In the genomic region with DNA sequence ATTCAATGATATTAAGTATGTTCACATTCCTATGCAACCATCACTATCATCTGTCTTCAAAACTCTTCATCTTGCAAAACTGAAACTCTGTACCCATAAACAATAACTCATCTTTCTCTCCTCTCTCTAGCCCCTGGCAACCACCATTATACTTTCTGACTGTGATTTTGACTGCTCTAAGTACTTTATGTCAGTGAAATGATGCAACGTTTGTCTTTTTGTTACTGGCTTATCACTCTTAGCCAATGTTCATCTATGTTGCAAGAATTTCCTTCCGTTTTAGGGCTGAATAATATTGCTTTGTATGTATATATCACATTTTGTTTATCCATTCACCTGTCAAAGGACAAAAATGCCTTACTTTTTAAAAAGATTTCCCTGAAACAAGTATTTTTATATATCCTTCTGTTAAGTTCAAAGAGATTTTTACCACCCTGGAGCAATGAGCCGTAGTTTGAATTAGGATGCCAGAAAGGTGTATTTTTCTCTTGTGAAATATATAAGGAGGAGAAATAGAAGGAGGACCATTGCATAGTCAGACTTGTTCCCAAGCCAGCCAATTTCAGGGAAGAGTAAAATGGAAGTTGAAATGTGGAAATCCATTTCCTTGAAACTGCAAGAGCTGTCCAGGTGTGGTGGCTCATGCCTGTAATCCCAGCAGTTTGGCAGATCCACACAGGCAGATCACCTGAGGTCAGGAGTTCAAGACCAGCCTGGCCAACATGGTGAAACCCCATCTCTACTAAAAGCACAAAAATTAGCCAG, we compare ENCODE assay signal across 13 cellular contexts. TPM values are rescaled to one million over a fixed set of nuclear protein-coding genes. Genes with fewer than 3 reads are reported as not detected.
DNase-seq lines count a peak whose midpoint lies in the region; ATAC-seq, FAIRE-seq and TF ChIP-seq lines count a peak whose summit lies in the region.
"Had no signal": no experiment of that assay in that cellular context is flagged by ENCODE, and none has a peak within 500 bp of the region (broad histone marks: within the 10 kb centered on the region; RNA-seq: fewer than 3 reads in every experiment).

No MANE protein-coding gene starts in this region.

- in situ Hi-C loops in K562 (cut with MboI), result no loop called here

- TF ChIP-seq RAD21 in K562 (CRISPR knock-in tag; conservative IDR thresholded peaks at IDR 0.05 in 1 of 2, IDR thresholded peaks at IDR 0.05 in 1 of 2), result no peak

- no peak for TF ChIP-seq CTCF in K562 (IDR thresholded peaks at IDR 0.05 in 2 of 3, conservative IDR thresholded peaks at IDR 0.05 in 1 of 3; ENCODE audit: insufficient read depth in 2 of 3, low read depth in 1 of 3, low read length in 3 of 3)
- no peak for TF ChIP-seq CTCF in omental fat pad (IDR thresholded peaks at IDR 0.05)
- TF ChIP-seq CTCF in psoas muscle (IDR thresholded peaks at IDR 0.05), result no peak

- H3K9me1 ChIP-seq in K562 (ENCODE audit: control insufficient read depth, insufficient read depth, low read length), result no peaks in the 10 kb centered on the region

- no peaks in the 10 kb centered on the region; the same call in none of the 2 replicates for H3K9me3 ChIP-seq in K562 (replicated peaks; ENCODE audit: control insufficient read depth, insufficient read depth, low read depth, low read length)
- no peaks in the 10 kb centered on the region for H3K9me3 ChIP-seq in psoas muscle

- no TSS peak for BruUV-seq in K562 (replicated peaks; lab: Mats Ljungman, UMichigan)

- peaks cover 6% of the 10 kb centered on the region for H3K36me3 Mint-ChIP-seq in activated CD8-positive, alpha-beta memory T cell treated with anti-CD3 and anti-CD28 coated beads, Interleukin-2, amount 10 ng/mL, durations not matched to agents 7 days and 5 days

- H3K27me3 ChIP-seq in K562 (ENCODE audit: control insufficient read depth in 2 of 2, insufficient read depth in 2 of 2, low read length in 2 of 2) (no peaks in the 10 kb centered on the region), psoas muscle (ENCODE audit: insufficient read depth in 3 of 3, low read length in 2 of 3) (peaks cover 0 to 13% (median 2%) of the 10 kb centered on the region in 3 donors)

- peak overlapping the region; percentile 26; the same call in 1 of the 2 replicates for H2AFZ ChIP-seq in K562 (ENCODE audit: low read depth, low read length)

- peak overlapping the region; percentile 40 for H3K4me3 Mint-ChIP-seq in activated CD8-positive, alpha-beta memory T cell treated with anti-CD3 and anti-CD28 coated beads, Interleukin-2, amount 10 ng/mL, durations not matched to agents 7 days and 5 days

- peak; percentile 59 for FAIRE-seq in K562 (lab: Jason Lieb, UNC)
- FAIRE-seq: endometrium had no signal

- CTCF ChIA-PET in activated CD8-positive, alpha-beta memory T cell treated with anti-CD3 and anti-CD28 coated beads, Interleukin-2, amount 10 ng/mL, durations not matched to agents 7 days and 5 days (lab: Charles Lee), result interaction anchor here (1.5 kb wide), 1 partner anchor 17 kb away, joined by 3 read pairs; no protein-coding TSS in a partner anchor
- CTCF ChIA-PET in K562 (lab: Yijun Ruan, JAX; ENCODE audit: low intra/inter-chr PET ratio), result interaction anchor here (0.7 kb wide), 1 partner anchor 1819 kb away, joined by 3 read pairs; no protein-coding TSS in a partner anchor

- 26% methylated on average over 3 of the region's 3 CpGs for WGBS in K562 (ENCODE audit: insufficient coverage, low coverage, missing lambda C conversion rate)
- 75 to 84% (median 78%) methylated on average over 3 of the region's 3 CpGs for WGBS in psoas muscle, 3 donors

- H3K4me1 ChIP-seq in K562 (replicated peaks in 1 of 2; ENCODE audit: control insufficient read depth in 2 of 2, insufficient read depth in 2 of 2, low read length in 2 of 2) (peaks cover 3 to 6% of the 10 kb centered on the region in 2 experiments; a peak in 4 of 5 replicates), psoas muscle (peaks cover 7% of the 10 kb centered on the region)

- no peak overlapping the region for H3K4me3 ChIP-seq in K562
- no peak overlapping the region for H3K4me3 ChIP-seq in psoas muscle

- H3K27me3 Mint-ChIP-seq in activated CD8-positive, alpha-beta memory T cell treated with anti-CD3 and anti-CD28 coated beads, Interleukin-2, amount 10 ng/mL, durations not matched to agents 7 days and 5 days, result no peaks in the 10 kb centered on the region

- no peaks in the 10 kb centered on the region for H3K79me2 ChIP-seq in K562 (ENCODE audit: control insufficient read depth, insufficient read depth, low read length)

- H3K27ac ChIP-seq in K562 (ENCODE audit: extremely low read depth, low read depth, low read length), result no peak overlapping the region
- H3K27ac ChIP-seq in psoas muscle, result no peak overlapping the region
- H3K27ac ChIP-seq: VCaP had no signal

- H3K36me3 ChIP-seq in K562 (ENCODE audit: control insufficient read depth, insufficient read depth, low read length), result no peaks in the 10 kb centered on the region
- H3K36me3 ChIP-seq in psoas muscle (ENCODE audit: insufficient read depth in 1 of 2, low read depth in 1 of 2), result no peaks in the 10 kb centered on the region

- H3K9me3 Mint-ChIP-seq in activated CD8-positive, alpha-beta memory T cell treated with anti-CD3 and anti-CD28 coated beads, Interleukin-2, amount 10 ng/mL, durations not matched to agents 7 days and 5 days (ENCODE audit: low read depth), result no peaks in the 10 kb centered on the region

- peak overlapping the region; percentile 83 for H3K27ac Mint-ChIP-seq in activated CD8-positive, alpha-beta memory T cell treated with anti-CD3 and anti-CD28 coated beads, Interleukin-2, amount 10 ng/mL, durations not matched to agents 7 days and 5 days

- no peak overlapping the region for H3K4me2 ChIP-seq in K562 (ENCODE audit: insufficient read depth, low read length)

- POLR2A ChIA-PET in K562 (lab: Yijun Ruan, JAX), result interaction anchor here (0.6 to 1.8 kb wide), 3 partner anchors 9 to 57 kb away, joined by 3 to 4 read pairs (median 3); no protein-coding TSS in a partner anchor

- peak; percentile 55; the same call in 1 of the 2 replicates for TF ChIP-seq EP300 in K562 (IDR thresholded peaks at IDR 0.05; ENCODE audit: low read length)

- no peak overlapping the region for H3K9ac ChIP-seq in K562 (ENCODE audit: insufficient read depth in 1 of 2, low read depth in 2 of 2, low read length in 2 of 2)

- H4K20me1 ChIP-seq in K562 (replicated peaks; ENCODE audit: control insufficient read depth, insufficient read depth, low read length), result no peaks in the 10 kb centered on the region

- no peak for TF ChIP-seq POLR2A in K562 (conservative IDR thresholded peaks at IDR 0.05)

- intact Hi-C loops in K562 (cut with micrococcal nuclease), result no loop called here
- intact Hi-C loops in psoas muscle (cut with DNase I), result no loop called here

- peaks cover 63% of the 10 kb centered on the region for H3K4me1 Mint-ChIP-seq in activated CD8-positive, alpha-beta memory T cell treated with anti-CD3 and anti-CD28 coated beads, Interleukin-2, amount 10 ng/mL, durations not matched to agents 7 days and 5 days

- DNase-seq in activated CD8-positive, alpha-beta memory T cell treated with anti-CD3 and anti-CD28 coated beads, Interleukin-2, amount 10 ng/mL, durations not matched to agents 7 days and 5 days, result no peak
- no peak for DNase-seq in activated CD8-positive, alpha-beta memory T cell treated with anti-CD3 and anti-CD28 coated beads, Interleukin-2, amount 50 U/mL, for 4 hours
- peak; percentile 97 for DNase-seq in NOMO-1 treated with DMSO at 0.1 percent for 48 hours (lab: John Stamatoyannopoulos, UW; ENCODE audit: unreplicated experiment)
- peak in 1 of 4 experiments; percentile 9 for DNase-seq in K562 (ENCODE audit: extremely low read depth in 1 of 4, low spot score in 3 of 4)
- no peak for DNase-seq in omental fat pad (ENCODE audit: low spot score)
- DNase-seq in NCI-H345 (lab: John Stamatoyannopoulos, UW), result no peak
- no peak for DNase-seq in psoas muscle
- DNase-seq: amniotic stem cell; NCI-H1417 treated with DMSO at 0.1 percent for 48 hours; stimulated activated CD4-positive, alpha-beta T cell treated with anti-CD3 and anti-CD28 coated beads, Interleukin-2, amount 100 ng/mL, for 48 hours had no signal

- ATAC-seq in activated CD8-positive, alpha-beta memory T cell treated with anti-CD3 and anti-CD28 coated beads, Interleukin-2, amount 10 ng/mL, durations not matched to agents 7 days and 5 days, result no peak
- peak; percentile 74 for ATAC-seq in K562
- ATAC-seq in omental fat pad (ENCODE audit: low FRiP score), result peak; percentile 59
- ATAC-seq in GM18868 (IDR thresholded peaks at IDR 0.05; ENCODE audit: unreplicated experiment), result no peak
- no peak for ATAC-seq in psoas muscle

RNA-seq across cellular contexts. Expression of gene CGAS, which starts 4.0 kb away (rescaled TPM):
- 10 to 100 TPM; 54.3 to 58.9 TPM for total RNA-seq in activated CD8-positive, alpha-beta memory T cell treated with anti-CD3 and anti-CD28 coated beads, Interleukin-2, amount 10 ng/mL, durations not matched to agents 7 days and 5 days
- 0.16 TPM in 1 of 2 replicates, not detected in the other for total RNA-seq in K562 (2011; cell fraction: chromatin; rRNA removed; ENCODE audit: low replicate concordance)
- 0.17 TPM in 1 of 2 replicates, not detected in the other for total RNA-seq in K562 (2011; cell fraction: nucleolus; rRNA removed)
- 0.59 TPM in 1 of 2 replicates, not detected in the other for total RNA-seq in K562 (2011; cell fraction: nucleoplasm; rRNA removed)
- total RNA-seq in K562 (2014; rRNA removed) (0.32 TPM in 1 of 2 replicates, not detected in the other), K562 (2014; rRNA removed; fragmentation: Illumina TruSeq; extraction: Trizol) (0.18 TPM in 1 of 2 replicates, not detected in the other), K562 (2015; rRNA removed; fragmentation: Illumina TruSeq; extraction: Trizol) (not detected in 2 replicates), K562 (2021) (0.04 and 0.11 TPM in 2 replicates), omental fat pad (10 to 100 TPM in 1 of 4 donors, 1 to 10 TPM in 3; 3.6 to 11.0 (median 6.5) TPM), psoas muscle (1 to 10 TPM in 2 of 4 donors, under 1 TPM in 2; 0.44 to 1.1 (median 0.81) TPM)
- polyA plus RNA-seq in K562 (2011; rRNA removed) (0.03 and 0.06 TPM in 2 replicates), K562 (2014; fragmentation: Illumina TruSeq; extraction: Trizol) (0.06 and 0.08 TPM in 2 replicates), K562 (2014; fragmentation: Nextera tagmentation; extraction: Ambion mirVana) (under 1 TPM in 1 of 2 experiments, not detected in 1; 0.01 TPM), K562 (2014; rRNA removed) (0.13 and 0.15 TPM in 2 replicates), psoas muscle (under 1 TPM; 0.27 to 0.36 (median 0.30) TPM)
- polyA plus RNA-seq in K562 (2011; cell fraction: cytosol; rRNA removed), result 0.03 TPM in 1 of 2 replicates, not detected in the other
- 0.09 TPM in 1 of 2 replicates, not detected in the other for polyA plus RNA-seq in K562 (2011; cell fraction: nucleus; rRNA removed)
- polyA plus RNA-seq in K562 (2012), result 0.07 and 0.21 TPM in 2 replicates
- 0.25 TPM in 1 of 2 replicates, not detected in the other for polyA minus RNA-seq in K562 (2011; rRNA and poly(A)+ RNA removed)
- not detected in 2 replicates for polyA minus RNA-seq in K562 (2011; cell fraction: cytosol; rRNA and poly(A)+ RNA removed)
- polyA minus RNA-seq in K562 (2011; cell fraction: nucleus; rRNA and poly(A)+ RNA removed), result 0.11 TPM in 1 of 2 replicates, not detected in the other

RNA-seq across cellular contexts. Expression of gene MTO1, which starts 5.5 kb away (rescaled TPM):
- 10 to 100 TPM; 65.8 to 66.6 TPM for total RNA-seq in activated CD8-positive, alpha-beta memory T cell treated with anti-CD3 and anti-CD28 coated beads, Interleukin-2, amount 10 ng/mL, durations not matched to agents 7 days and 5 days
- total RNA-seq in K562 (2011; cell fraction: chromatin; rRNA removed; ENCODE audit: low replicate concordance), result 88.8 and 98.3 TPM in 2 replicates
- 52.0 and 54.5 TPM in 2 replicates for total RNA-seq in K562 (2011; cell fraction: nucleolus; rRNA removed)
- total RNA-seq in K562 (2011; cell fraction: nucleoplasm; rRNA removed), result 62.1 and 66.7 TPM in 2 replicates
- total RNA-seq in K562 (2014; rRNA removed) (49.5 and 49.8 TPM in 2 replicates), K562 (2014; rRNA removed; fragmentation: Illumina TruSeq; extraction: Trizol) (62.3 and 67.2 TPM in 2 replicates), K562 (2015; rRNA removed; fragmentation: Illumina TruSeq; extraction: Trizol) (55.2 and 60.1 TPM in 2 replicates), K562 (2021) (42.3 and 53.7 TPM in 2 replicates), omental fat pad (10 to 100 TPM; 17.7 to 24.7 (median 20.7) TPM), psoas muscle (10 to 100 TPM; 15.9 to 25.9 (median 18.3) TPM)
- polyA plus RNA-seq in K562 (2011; rRNA removed) (50.0 and 50.6 TPM in 2 replicates), K562 (2014; fragmentation: Illumina TruSeq; extraction: Trizol) (48.6 and 49.3 TPM in 2 replicates), K562 (2014; fragmentation: Nextera tagmentation; extraction: Ambion mirVana) (10 to 100 TPM; 33.4 to 55.1 TPM), K562 (2014; rRNA removed) (38.3 and 48.3 TPM in 2 replicates), psoas muscle (10 to 100 TPM; 19.2 to 22.6 (median 20.2) TPM)
- polyA plus RNA-seq in K562 (2011; cell fraction: cytosol; rRNA removed), result 30.6 and 33.3 TPM in 2 replicates
- polyA plus RNA-seq in K562 (2011; cell fraction: nucleus; rRNA removed), result 118 and 132 TPM in 2 replicates
- 28.5 and 60.9 TPM in 2 replicates for polyA plus RNA-seq in K562 (2012)
- polyA minus RNA-seq in K562 (2011; rRNA and poly(A)+ RNA removed), result 71.5 and 81.2 TPM in 2 replicates
- 24.5 and 28.9 TPM in 2 replicates for polyA minus RNA-seq in K562 (2011; cell fraction: cytosol; rRNA and poly(A)+ RNA removed)
- polyA minus RNA-seq in K562 (2011; cell fraction: nucleus; rRNA and poly(A)+ RNA removed), result 49.5 and 72.3 TPM in 2 replicates

Comparison
In these comparisons a context has a peak if more than half of its experiments do, and no peak if none do; other contexts are left out.
1. ATAC-seq: peak in K562 (single experiment) and omental fat pad (single experiment); none in activated CD8-positive, alpha-beta memory T cell treated with anti-CD3 and anti-CD28 coated beads, Interleukin-2, amount 10 ng/mL, durations not matched to agents 7 days and 5 days (single experiment), GM18868 (single experiment) and psoas muscle (0 of 4).
2. RNA of gene CGAS, which starts 4.0 kb away (total RNA-seq): 54.3 to 58.9 TPM in activated CD8-positive, alpha-beta memory T cell treated with anti-CD3 and anti-CD28 coated beads, Interleukin-2, amount 10 ng/mL, durations not matched to agents 7 days and 5 days; 3.6 to 11.0 TPM in omental fat pad, 0.44 to 1.1 TPM in psoas muscle and 0.04 to 0.59 TPM in K562; every median in the first group is over 4 times any median in the second.